In genomic region chrX:153627675-153628111, GRCh38 we compare ENCODE assay signal across 1 cellular context.
TF ChIP-seq lines count a peak whose summit lies in the region.

No MANE protein-coding gene starts in this region.

TF ChIP-seq in HepG2, 621 proteins besides CTCF, POLR2A, EP300 and RAD21 (continued from another document and continues in another):
- TF ChIP-seq GMEB2 (CRISPR knock-in tag; IDR thresholded peaks at IDR 0.05; ENCODE audit: low read depth) (no peak), TFAP4 (IDR thresholded peaks at IDR 0.05; ENCODE audit: borderline replicate concordance, low read depth) (peak; percentile 73; the same call in 1 of the 2 replicates), RBM22 (optimal IDR thresholded peaks at IDR 0.05; ENCODE audit: low read length) (no peak), MLX (CRISPR knock-in tag; IDR thresholded peaks at IDR 0.05) (no peak), UBTF (CRISPR knock-in tag; IDR thresholded peaks at IDR 0.05) (peak; percentile 97), ZMAT5 (CRISPR knock-in tag; IDR thresholded peaks at IDR 0.05; ENCODE audit: borderline replicate concordance, low read depth) (no peak), SP4 (CRISPR knock-in tag; IDR thresholded peaks at IDR 0.05) (no peak), AHR (CRISPR knock-in tag; IDR thresholded peaks at IDR 0.05) (0 out of 2 replicates have a peak, but pooled peaks have one; percentile 59), SKI (IDR thresholded peaks at IDR 0.05; ENCODE audit: partially characterized antibody) (peak; percentile 61), MEIS2 (CRISPR knock-in tag; IDR thresholded peaks at IDR 0.05) (no peak; the same call in none of the 2 replicates), ZNF44 (CRISPR knock-in tag; IDR thresholded peaks at IDR 0.05) (0 out of 2 replicates have a peak, but pooled peaks have one; percentile 53), ZBTB39 (CRISPR knock-in tag; IDR thresholded peaks at IDR 0.05) (0 out of 2 replicates have a peak, but pooled peaks have one; percentile 40), ZEB1 (IDR thresholded peaks at IDR 0.05; ENCODE audit: insufficient replicate concordance, low read depth) (no peak), ZNF576 (CRISPR knock-in tag; IDR thresholded peaks at IDR 0.05) (no peak), U2AF2 (IDR thresholded peaks at IDR 0.05; ENCODE audit: low read depth, low read length) (no peak), ZBTB33 (CRISPR knock-in tag; IDR thresholded peaks at IDR 0.05) (peak; percentile 40; the same call in 1 of the 2 replicates), ZNF776 (CRISPR knock-in tag; IDR thresholded peaks at IDR 0.05) (0 out of 2 replicates have a peak, but pooled peaks have one; percentile 8), ZNF703 (CRISPR knock-in tag; IDR thresholded peaks at IDR 0.05; ENCODE audit: borderline replicate concordance) (no peak), ZHX2 (IDR thresholded peaks at IDR 0.05; ENCODE audit: low read depth) (0 out of 2 replicates have a peak, but pooled peaks have one; percentile 27), ZHX2 (CRISPR knock-in tag; IDR thresholded peaks at IDR 0.05; ENCODE audit: borderline replicate concordance) (no peak), MEF2D (CRISPR knock-in tag; IDR thresholded peaks at IDR 0.05) (0 out of 2 replicates have a peak, but pooled peaks have one; percentile 41), ZNF605 (CRISPR knock-in tag; IDR thresholded peaks at IDR 0.05) (no peak), MED8 (CRISPR knock-in tag; IDR thresholded peaks at IDR 0.05; ENCODE audit: insufficient replicate concordance) (peak; percentile 87), PRDM15 (CRISPR knock-in tag; IDR thresholded peaks at IDR 0.05) (peak; percentile 35; the same call in 1 of the 2 replicates), REST (IDR thresholded peaks at IDR 0.05; ENCODE audit: borderline replicate concordance in 1 of 2, low read depth in 1 of 2, low read length in 2 of 2) (no peak), MAF1 (CRISPR knock-in tag; IDR thresholded peaks at IDR 0.05; ENCODE audit: borderline replicate concordance) (no peak), CBFB (CRISPR knock-in tag; IDR thresholded peaks at IDR 0.05) (no peak; the same call in 1 of the 2 replicates), ZNF543 (CRISPR knock-in tag; IDR thresholded peaks at IDR 0.05) (no peak; the same call in 1 of the 2 replicates)
